Comparison of ENCODE assay signal across 25 cellular contexts in genomic region chr3:126483321-126483761, GRCh38. TPM values are rescaled to one million over a fixed set of nuclear protein-coding genes. Genes with fewer than 3 reads are reported as not detected.
DNase-seq lines count a peak whose midpoint lies in the region; ATAC-seq and TF ChIP-seq lines count a peak whose summit lies in the region.
"Had no signal": no experiment of that assay in that cellular context is flagged by ENCODE, and none has a peak within 500 bp of the region (broad histone marks: within the 10 kb centered on the region; RNA-seq: fewer than 3 reads in every experiment).

No MANE protein-coding gene starts in this region.

- no peak for TF ChIP-seq POLR2A in right lobe of liver (IDR thresholded peaks at IDR 0.05)

- H3K9me3 ChIP-seq in heart right ventricle (no peaks in the 10 kb centered on the region), right lobe of liver (no peaks in the 10 kb centered on the region), neutrophil (no peaks in the 10 kb centered on the region)
- H3K9me3 ChIP-seq: BE2C; BLaER1 treated with 17β-estradiol and CSF1 and Interleukin-3, amounts not matched to agents 10 nM and 100 nM had no signal

- ATAC-seq in Right ventricle myocardium superior (ENCODE audit: poor library complexity) (no peak), heart right ventricle (no peak), right lobe of liver (no peak), HG03135 (IDR thresholded peaks at IDR 0.05; ENCODE audit: unreplicated experiment) (no peak), HG02938 (IDR thresholded peaks at IDR 0.05; ENCODE audit: unreplicated experiment) (no peak)
- no peak for ATAC-seq in stimulated activated naive CD8-positive, alpha-beta T cell treated with anti-CD3 and anti-CD28 coated beads, Interleukin-15, Interleukin-2, amounts not matched to agents 100 U/mL and 50 U/mL, for 24 hours
- ATAC-seq: GM12878, HCT116 had no signal

- intact Hi-C loops in Right ventricle myocardium superior (cut with DNase I), result no loop called here
- intact Hi-C loops in heart right ventricle (cut with DNase I), result no loop called here
- intact Hi-C loops in right lobe of liver (cut with DNase I), result no loop called here

- no peak overlapping the region for H3K27ac ChIP-seq in heart right ventricle
- H3K27ac ChIP-seq in right lobe of liver, result no peak overlapping the region
- H3K27ac ChIP-seq in neutrophil, result peak overlapping the region; percentile 57
- H3K27ac ChIP-seq: 22Rv1; BLaER1 treated with 17β-estradiol and CSF1 and Interleukin-3, amounts not matched to agents 10 nM and 100 nM; GM23248 had no signal

- H3K36me3 ChIP-seq in heart right ventricle (no peaks in the 10 kb centered on the region), right lobe of liver (peaks cover 0 to 7% (median 0%) of the 10 kb centered on the region in 4 donors), neutrophil (no peaks in the 10 kb centered on the region)
- H3K36me3 ChIP-seq: BE2C; BLaER1 treated with 17β-estradiol and CSF1 and Interleukin-3, amounts not matched to agents 10 nM and 100 nM had no signal

- H3K4me1 ChIP-seq in heart right ventricle (peaks cover 0 to 23% (median 10%) of the 10 kb centered on the region in 9 donors), right lobe of liver (peaks cover 0 to 37% (median 4%) of the 10 kb centered on the region in 4 donors), neutrophil (ENCODE audit: control insufficient read depth in 1 of 2, insufficient read depth in 1 of 2, low read depth in 1 of 2, low read length in 1 of 2) (peaks cover 50 to 52% of the 10 kb centered on the region in 2 experiments)

- H3K4me3 ChIP-seq in heart right ventricle (no peak overlapping the region), right lobe of liver (no peak overlapping the region), neutrophil (ENCODE audit: low read depth in 1 of 2, low read length in 1 of 2) (no peak overlapping the region)
- H3K4me3 ChIP-seq: BLaER1 treated with 17β-estradiol and CSF1 and Interleukin-3, amounts not matched to agents 10 nM and 100 nM; GM12878; GM23248 had no signal

- peak; percentile 12 for DNase-seq in Right ventricle myocardium superior
- no peak for DNase-seq in heart right ventricle
- peak in 2 of 3 donors; percentile 16 to 40 for DNase-seq in right lobe of liver
- DNase-seq in mesenteric fat pad (ENCODE audit: low spot score), result no peak
- DNase-seq in stimulated activated naive CD8-positive, alpha-beta T cell treated with anti-CD3 and anti-CD28 coated beads, Interleukin-15, Interleukin-2, amounts not matched to agents 100 U/mL and 50 U/mL, for 24 hours, result no peak
- DNase-seq: AML-193; BE2C; CD4-positive, alpha-beta T cell; CD8-positive, alpha-beta memory T cell; DMS 273 treated with DMSO at 0.1 percent for 48 hours; DMS79; EL; GDM1; GM23248; H9 had no signal

- H3K27me3 ChIP-seq in heart right ventricle, result no peaks in the 10 kb centered on the region
- H3K27me3 ChIP-seq in right lobe of liver, result no peaks in the 10 kb centered on the region
- H3K27me3 ChIP-seq in neutrophil, result no peaks in the 10 kb centered on the region
- H3K27me3 ChIP-seq: BE2C; BLaER1 treated with 17β-estradiol and CSF1 and Interleukin-3, amounts not matched to agents 10 nM and 100 nM had no signal

- TF ChIP-seq CTCF in heart right ventricle (IDR thresholded peaks at IDR 0.05) (no peak), right lobe of liver (IDR thresholded peaks at IDR 0.05) (no peak), neutrophil (IDR thresholded peaks at IDR 0.05) (no peak)

- WGBS in heart right ventricle, 2 donors, result 86 to 90% methylated on average over 14 of the region's 14 CpGs
- WGBS in right lobe of liver (ENCODE audit: insufficient coverage, low coverage, low lambda C conversion rate, missing lambda C conversion rate), result no CpG with 5 or more reads among the region's 14 CpGs

RNA-seq across cellular contexts. Expression of gene ZXDC, which starts 7.7 kb away (rescaled TPM):
- total RNA-seq in Right ventricle myocardium superior (16.1 TPM), heart right ventricle (10 to 100 TPM; 15.2 to 25.4 (median 19.7) TPM), right lobe of liver (10 to 100 TPM; 16.4 to 30.2 (median 24.0) TPM), mesenteric fat pad (29.4 TPM)
- polyA plus RNA-seq in heart right ventricle, result 10 to 100 TPM in 1 of 2 donors, 1 to 10 TPM in 1; 6.6 to 14.3 TPM

RNA-seq across cellular contexts. Expression of gene UROC1, which starts 34.2 kb away (rescaled TPM):
- not detected for total RNA-seq in Right ventricle myocardium superior
- total RNA-seq in heart right ventricle, result not detected
- polyA plus RNA-seq in heart right ventricle, result under 1 TPM in 1 of 2 donors, not detected in 1; 0.01 TPM
- 100 to 1,000 TPM in 1 of 6 experiments, 10 to 100 TPM in 5; 15.1 to 101 (median 55.8) TPM for total RNA-seq in right lobe of liver
- not detected for total RNA-seq in mesenteric fat pad
- total RNA-seq: CD4-positive, alpha-beta T cell; CD8-positive, alpha-beta memory T cell; GM12878; GM23248; H4; H9 had no signal
- polyA plus RNA-seq: AG04450; CD14-positive monocyte; CD8-positive, alpha-beta memory T cell; GM23248 had no signal

RNA-seq across cellular contexts. Expression of gene CHST13, which starts 40.6 kb away (rescaled TPM):
- total RNA-seq in Right ventricle myocardium superior, result 0.11 TPM
- total RNA-seq in heart right ventricle, result 1 to 10 TPM in 1 of 10 donors, under 1 TPM in 9; 0.15 to 1.2 (median 0.53) TPM
- under 1 TPM; 0.12 to 0.15 TPM for polyA plus RNA-seq in heart right ventricle
- 10 to 100 TPM; 23.5 to 48.9 (median 28.2) TPM for total RNA-seq in right lobe of liver
- total RNA-seq in mesenteric fat pad, result 2.3 TPM
- total RNA-seq: CD4-positive, alpha-beta T cell; GM12878; GM23248 had no signal
- polyA plus RNA-seq: AG04450; CD8-positive, alpha-beta memory T cell; GM12878 had no signal

Comparison
In these comparisons a context has a peak if more than half of its experiments do, and no peak if none do; other contexts are left out.
1. DNase-seq: peak in Right ventricle myocardium superior (single experiment) and right lobe of liver (2 of 3); none in heart right ventricle (0 of 2), mesenteric fat pad (single experiment) and stimulated activated naive CD8-positive, alpha-beta T cell treated with anti-CD3 and anti-CD28 coated beads, Interleukin-15, Interleukin-2, amounts not matched to agents 100 U/mL and 50 U/mL, for 24 hours (single experiment).
2. RNA of gene UROC1, which starts 34.2 kb away (total RNA-seq): 15.1 to 101 TPM in right lobe of liver; not detected in Right ventricle myocardium superior (single experiment), not detected in heart right ventricle and not detected in mesenteric fat pad (single experiment); every median in the first group is over 10 times any median in the second.